In genomic region chrX:48472851-48473717, GRCh38 we compare ENCODE assay signal across 17 cellular contexts. TPM values are rescaled to one million over a fixed set of nuclear protein-coding genes. Genes with fewer than 3 reads are reported as not detected.
A peak's percentile ranks its signal among the peaks of the same experiment; 100 is the strongest.
DNase-seq lines count a peak whose midpoint lies in the region; TF ChIP-seq lines count a peak whose summit lies in the region.
"Had no signal": no experiment of that assay in that cellular context is flagged by ENCODE, and none has a peak within 500 bp of the region (broad histone marks: within the 10 kb centered on the region; RNA-seq: fewer than 3 reads in every experiment).

No MANE protein-coding gene starts in this region.

- H3K79me1 ChIP-seq in H9 (ENCODE audit: insufficient read depth, low read depth, low read length, poor library complexity, severe bottlenecking) = no peaks in the 10 kb centered on the region

- no peak overlapping the region for H3K4me3 ChIP-seq in testis
- H3K4me3 ChIP-seq: GM12878, right atrium auricular region had no signal

- peaks cover 2% of the 10 kb centered on the region; the same call in 1 of the 2 replicates for H3K79me2 ChIP-seq in H9 (ENCODE audit: insufficient read depth, low read length)

- H3K9me3 ChIP-seq in H9 (ENCODE audit: control insufficient read depth, low read depth, low read length) (peaks cover 38% of the 10 kb centered on the region), testis (no peaks in the 10 kb centered on the region)

- H4K8ac ChIP-seq in H9 (replicated peaks; ENCODE audit: insufficient read length, low read depth, low read length) = no peak overlapping the region

- peaks cover 8% of the 10 kb centered on the region for H3K23me2 ChIP-seq in H9 (ENCODE audit: insufficient read length, low read depth, low read length, poor library complexity, severe bottlenecking)

- H3K27ac Mint-ChIP-seq in H9 (peak overlapping the region in 2 of 3 experiments; percentile 79 to 85; a peak in 5 of 7 replicates), glutamatergic neuron (ENCODE audit: unreplicated experiment) (peak overlapping the region; percentile 98)
- H3K27ac Mint-ChIP-seq: activated T-helper 2 cell treated with anti-CD3 and anti-CD28 coated beads, Interferon-gamma antibody, Interleukin-2, Interleukin-4, amounts not matched to agents 10 μg/mL and 5 μg/mL and 100 μg/mL, durations not matched to agents 14 hours and 24 hours and 36 hours had no signal

- no peak overlapping the region for H2AK5ac ChIP-seq in H9 (ENCODE audit: insufficient read length, low read length)

- peaks cover 77 to 84% of the 10 kb centered on the region in 2 experiments for H3K9me3 Mint-ChIP-seq in H9
- peaks cover 25% of the 10 kb centered on the region for H3K9me3 Mint-ChIP-seq in glutamatergic neuron (ENCODE audit: unreplicated experiment)
- H3K9me3 Mint-ChIP-seq: activated T-helper 2 cell treated with anti-CD3 and anti-CD28 coated beads, Interferon-gamma antibody, Interleukin-2, Interleukin-4, amounts not matched to agents 10 μg/mL and 5 μg/mL and 100 μg/mL, durations not matched to agents 14 hours and 24 hours and 36 hours had no signal

- H3K27me3 ChIP-seq in H9 (ENCODE audit: insufficient read depth, low read length) (no peaks in the 10 kb centered on the region), testis (no peaks in the 10 kb centered on the region)
- H3K27me3 ChIP-seq: right atrium auricular region had no signal

- peak overlapping the region in 1 of 2 experiments; percentile 65; a peak in 3 of 5 replicates for H3K4me3 Mint-ChIP-seq in H9
- H3K4me3 Mint-ChIP-seq in glutamatergic neuron (ENCODE audit: unreplicated experiment) = peak overlapping the region; percentile 77

- H3K56ac ChIP-seq in H9 (ENCODE audit: insufficient read length, low read depth, low read length) = no peak overlapping the region

- TF ChIP-seq POLR2A in testis (IDR thresholded peaks at IDR 0.05) = no peak

- no peak overlapping the region for H3T11ph ChIP-seq in H9 (ENCODE audit: low read length)

- H3K9ac ChIP-seq in H9 (ENCODE audit: extremely low read depth, insufficient read length, low read length) = no peak overlapping the region

- H3K4ac ChIP-seq in H9 (ENCODE audit: low read depth, low read length) = no peak overlapping the region

- POLR2A ChIA-PET in RWPE1 (lab: Yijun Ruan, JAX; ENCODE audit: low non-redundant PET) = no interaction called here

- H3K4me1 Mint-ChIP-seq in H9 = peaks cover 31 to 40% of the 10 kb centered on the region in 2 experiments
- H3K4me1 Mint-ChIP-seq in glutamatergic neuron (ENCODE audit: low read depth, unreplicated experiment) = peaks cover 39% of the 10 kb centered on the region

- H4K91ac ChIP-seq in H9 (ENCODE audit: insufficient read length, low read depth, low read length) = no peak overlapping the region

- H3K27me3 Mint-ChIP-seq in H9 (ENCODE audit: low read depth) (peaks cover 3% of the 10 kb centered on the region), glutamatergic neuron (ENCODE audit: unreplicated experiment) (peaks cover 17% of the 10 kb centered on the region)

- H2BK120ac ChIP-seq in H9 (ENCODE audit: low read depth, low read length, poor library complexity, severe bottlenecking) = no peak overlapping the region

- H3K27ac ChIP-seq in H9 (ENCODE audit: insufficient read length, low read depth, low read length) (no peak overlapping the region), RWPE1 (peak overlapping the region; percentile 21), testis (peak overlapping the region in 1 of 2 donors; percentile 53)
- H3K27ac ChIP-seq: C4-2B, right atrium auricular region had no signal

- no peak for TF ChIP-seq CTCF in H9 (conservative IDR thresholded peaks at IDR 0.05)
- TF ChIP-seq CTCF in RWPE1 (conservative IDR thresholded peaks at IDR 0.05; ENCODE audit: low read depth) = no peak
- no peak for TF ChIP-seq CTCF in glutamatergic neuron (IDR thresholded peaks at IDR 0.05; ENCODE audit: partially characterized antibody, unreplicated experiment)
- TF ChIP-seq CTCF in testis (IDR thresholded peaks at IDR 0.05) = no peak

- no peak for DNase-seq in H9
- DNase-seq in RWPE1 (ENCODE audit: low spot score) = no peak
- DNase-seq in glutamatergic neuron = no peak
- DNase-seq in testis = peak; percentile 36
- no peak for DNase-seq in NCI-H526 treated with DMSO at 0.1 percent for 48 hours (lab: John Stamatoyannopoulos, UW)
- no peak for DNase-seq in NCI-H1417 (lab: John Stamatoyannopoulos, UW)
- no peak for DNase-seq in activated effector memory CD4-positive, alpha-beta T cell treated with anti-CD3 and anti-CD28 coated beads, Interleukin-2, amount 50 U/mL, for 16 hours
- DNase-seq: cerebellar nuclear complex; mammary epithelial cell; NCI-H1417 treated with DMSO at 0.1 percent for 48 hours; stimulated activated CD4-positive, alpha-beta T cell treated with anti-CD3 and anti-CD28 coated beads, Interleukin-4, amount 100 ng/mL, for 1 hour; stimulated activated CD8-positive, alpha-beta memory T cell treated with anti-CD3 and anti-CD28 coated beads, Interleukin-4, amount 100 ng/mL, for 48 hours had no signal

- H3K4me1 ChIP-seq in H9 (ENCODE audit: insufficient read depth, low read length) (peaks cover 2% of the 10 kb centered on the region; the same call in 1 of the 2 replicates), testis (peaks cover 7% of the 10 kb centered on the region)

- no peak overlapping the region for H3K14ac ChIP-seq in H9 (ENCODE audit: insufficient read depth, low read length)

- no peak overlapping the region for H2BK5ac ChIP-seq in H9 (ENCODE audit: insufficient read length, low read length)

- H3K36me3 Mint-ChIP-seq in H9 (ENCODE audit: insufficient read depth in 1 of 3, low read depth in 3 of 3) (peaks cover 5 to 17% (median 10%) of the 10 kb centered on the region in 3 experiments; a peak in 6 of 7 replicates), glutamatergic neuron (ENCODE audit: unreplicated experiment) (no peaks in the 10 kb centered on the region)

- H3K4me2 ChIP-seq in H9 (ENCODE audit: insufficient read depth, insufficient read length, low read length) = peak overlapping the region; percentile 13

- H4K20me1 ChIP-seq in H9 (ENCODE audit: control insufficient read depth, insufficient read depth, insufficient read length) = no peaks in the 10 kb centered on the region

- H2BK15ac ChIP-seq in H9 (ENCODE audit: low read depth, low read length) = no peak overlapping the region

- intact Hi-C loops in testis (cut with DNase I; ENCODE audit: low total_unique reads) = no loop called here

- CTCF ChIA-PET in RWPE1 (lab: Yijun Ruan, JAX) = interaction anchor here (0.6 kb wide), 1 partner anchor 412 kb away, joined by 3 read pairs; no protein-coding TSS in a partner anchor

- no peak overlapping the region for H3K23ac ChIP-seq in H9 (ENCODE audit: insufficient read length, low read depth, low read length)

- no peak overlapping the region for H2BK12ac ChIP-seq in H9 (ENCODE audit: insufficient read length, low read depth, low read length)

- no peaks in the 10 kb centered on the region for H3K36me3 ChIP-seq in testis (ENCODE audit: low read depth, missing control alignments)
- H3K36me3 ChIP-seq: right atrium auricular region had no signal

- H2AFZ ChIP-seq in H9 (ENCODE audit: low read length) = no peak overlapping the region

- no peak overlapping the region for H3K18ac ChIP-seq in H9 (ENCODE audit: insufficient read length, low read depth, low read length)

- no CpG with 5 or more reads among the region's 13 CpGs for WGBS in H9 (ENCODE audit: extremely low coverage, insufficient read length, low lambda C conversion rate)
- 35 to 72% methylated on average over 9 to 10 of the region's 13 CpGs for WGBS in testis, 2 donors

- H4K5ac ChIP-seq in H9 (ENCODE audit: insufficient read length, low read depth, low read length) = no peak overlapping the region

- no peak overlapping the region for H2BK20ac ChIP-seq in H9 (ENCODE audit: low read depth, low read length, poor library complexity, severe bottlenecking)

RNA-seq across cellular contexts. Expression of gene FTSJ1, which starts 2.9 kb away (rescaled TPM):
- 49.4 and 52.8 TPM in 2 replicates for total RNA-seq in H9 (2021)
- 87.6 TPM for total RNA-seq in glutamatergic neuron (ENCODE audit: unreplicated experiment)
- total RNA-seq in testis = 10 to 100 TPM; 46.4 to 50.9 TPM
- polyA plus RNA-seq in testis (ENCODE audit: insufficient read depth, low read depth, low replicate concordance) = 38.0 TPM

RNA-seq across cellular contexts. Expression of gene SLC38A5, which starts 3.0 kb away (rescaled TPM):
- total RNA-seq in H9 (2021) (25.1 and 28.3 TPM in 2 replicates), glutamatergic neuron (ENCODE audit: unreplicated experiment) (136 TPM), testis (1 to 10 TPM; 2.5 to 4.2 TPM)
- polyA plus RNA-seq in testis (ENCODE audit: insufficient read depth, low read depth, low replicate concordance) = 3.5 TPM
- total RNA-seq: Daoy had no signal

RNA-seq across cellular contexts. Expression of gene PORCN, which starts 35.7 kb away (rescaled TPM):
- 12.6 and 13.2 TPM in 2 replicates for total RNA-seq in H9 (2021)
- total RNA-seq in glutamatergic neuron (ENCODE audit: unreplicated experiment) = 18.6 TPM
- 100 to 1,000 TPM in 1 of 2 donors, 10 to 100 TPM in 1; 58.7 to 110 TPM for total RNA-seq in testis
- polyA plus RNA-seq in testis (ENCODE audit: insufficient read depth, low read depth, low replicate concordance) = 25.0 TPM

RNA-seq across cellular contexts. Expression of gene EBP, which starts 48.5 kb away (rescaled TPM):
- 117 and 124 TPM in 2 replicates for total RNA-seq in H9 (2021)
- total RNA-seq in glutamatergic neuron (ENCODE audit: unreplicated experiment) = 132 TPM
- total RNA-seq in testis = 10 to 100 TPM; 30.4 to 61.0 TPM
- 48.8 TPM for polyA plus RNA-seq in testis (ENCODE audit: insufficient read depth, low read depth, low replicate concordance)
